Comparison of ENCODE assay signal across 15 cellular contexts in the genomic region with DNA sequence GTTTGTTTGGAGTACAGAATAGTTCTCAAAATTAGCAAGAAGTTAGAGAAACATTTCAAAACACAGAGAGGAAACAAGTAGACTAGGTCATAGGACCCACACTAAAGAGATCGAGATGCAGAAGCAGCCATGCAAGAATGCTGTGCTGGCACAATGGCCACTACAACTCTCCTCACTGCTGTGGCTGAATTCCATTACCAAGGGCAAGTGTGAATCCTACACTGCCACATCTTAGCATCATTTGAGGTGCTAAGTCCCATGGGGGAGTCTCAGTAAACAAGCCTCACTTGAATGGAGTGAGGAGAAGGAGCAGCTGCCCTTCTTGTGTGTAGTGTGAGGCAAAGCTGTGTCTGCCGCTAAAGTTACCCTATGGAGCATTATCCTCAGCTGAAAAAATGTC. TPM values are rescaled to one million over a fixed set of nuclear protein-coding genes. Genes with fewer than 3 reads are reported as not detected.
"Had no signal": no experiment of that assay in that cellular context is flagged by ENCODE, and none has a peak within 500 bp of the region (broad histone marks: within the 10 kb centered on the region; RNA-seq: fewer than 3 reads in every experiment).

No MANE protein-coding gene starts in this region.

- H3K9me3 ChIP-seq: ovary, suprapubic skin, upper lobe of left lung had no signal

- H3K4me3 ChIP-seq: ovary, suprapubic skin, upper lobe of left lung had no signal

- H3K27me3 ChIP-seq: brain microvascular endothelial cell, ovary, suprapubic skin, upper lobe of left lung had no signal

- DNase-seq: activated effector memory CD4-positive, alpha-beta T cell treated with anti-CD3 and anti-CD28 coated beads, Interleukin-2, amount 50 U/mL, for 16 hours; activated T-cell treated with anti-CD3 and anti-CD28 coated beads, Interleukin-2, amount 50 U/mL, for 4 hours; brain microvascular endothelial cell; cerebellar nuclear complex; effector memory CD8-positive, alpha-beta T cell; erythroblast; immature natural killer cell; mammary epithelial cell; nephron progenitor cell; ovary; stimulated activated CD4-positive, alpha-beta T cell treated with anti-CD3 and anti-CD28 coated beads, Interleukin-2, amount 100 ng/mL, for 48 hours; stimulated activated naive CD8-positive, alpha-beta T cell treated with anti-CD3 and anti-CD28 coated beads, Interleukin-15, Interleukin-2, amounts not matched to agents 100 U/mL and 50 U/mL, for 24 hours; upper lobe of left lung had no signal

- H3K36me3 ChIP-seq: brain microvascular endothelial cell, ovary, suprapubic skin, upper lobe of left lung had no signal

- H3K27ac ChIP-seq: brain microvascular endothelial cell, ovary, suprapubic skin, upper lobe of left lung had no signal

- H3K4me1 ChIP-seq: suprapubic skin, upper lobe of left lung had no signal

RNA-seq across cellular contexts. Expression of a gene that starts 56.7 kb away (rescaled TPM):
- total RNA-seq: T-helper 2 cell treated with Interferon-gamma antibody and Interleukin-4, amounts not matched to agents 100 ng/mL and 5 ng/mL, for 36 hours had no signal
- polyA plus RNA-seq: immature natural killer cell had no signal
